In genomic region chr14:70871001-70871400, GRCh38 we compare ENCODE assay signal across 17 cellular contexts.
"Had no signal": no experiment of that assay in that cellular context is flagged by ENCODE, and none has a peak within 500 bp of the region (broad histone marks: within the 10 kb centered on the region; RNA-seq: fewer than 3 reads in every experiment).

No MANE protein-coding gene starts in this region.

- H3K9ac ChIP-seq: SK-N-SH had no signal

- H3K9me3 ChIP-seq: adrenal gland, thyroid gland, vagina had no signal

- H3K4me1 ChIP-seq: adrenal gland, foreskin keratinocyte, thyroid gland, vagina had no signal

- H3K27ac Mint-ChIP-seq: activated naive CD4-positive, alpha-beta T cell treated with anti-CD3 and anti-CD28 coated beads for 36 hours; activated T-cell treated with anti-CD3 and anti-CD28 coated beads, Interleukin-2, amount 50 U/mL, for 24 hours; mesothelial cell of epicardium had no signal

- H3K27me3 Mint-ChIP-seq: activated T-cell treated with anti-CD3 and anti-CD28 coated beads, Interleukin-2, amount 50 U/mL, for 24 hours had no signal

- H3K4me2 ChIP-seq: hepatocyte, SK-N-SH had no signal

- H3K79me2 ChIP-seq: hepatocyte had no signal

- H3K4me3 Mint-ChIP-seq: activated naive CD4-positive, alpha-beta T cell treated with anti-CD3 and anti-CD28 coated beads for 36 hours; activated T-cell treated with anti-CD3 and anti-CD28 coated beads, Interleukin-2, amount 50 U/mL, for 24 hours; mesothelial cell of epicardium; neural crest cell had no signal

- H3K36me3 ChIP-seq: adrenal gland, thyroid gland, vagina had no signal

- H2AFZ ChIP-seq: hepatocyte had no signal

- H3K27ac ChIP-seq: adrenal gland, foreskin keratinocyte, hepatocyte, thyroid gland, vagina had no signal

- H3K4me3 ChIP-seq: adrenal gland, hepatocyte, lung, thyroid gland, vagina had no signal

- H3K4me1 Mint-ChIP-seq: neural crest cell had no signal

- ATAC-seq: foreskin keratinocyte, left lobe of liver had no signal

- FAIRE-seq: islet of Langerhans had no signal

- DNase-seq: activated CD4-positive, alpha-beta T cell treated with anti-CD3 and anti-CD28 coated beads, Interleukin-2, amount 50 U/mL, for 4 hours; activated naive CD4-positive, alpha-beta T cell treated with anti-CD3 and anti-CD28 coated beads for 36 hours; activated T-cell treated with anti-CD3 and anti-CD28 coated beads, Interleukin-2, amount 50 U/mL, for 24 hours; adrenal gland; dermis blood vessel endothelial cell; foreskin keratinocyte; retina; SK-N-SH; stimulated activated naive CD4-positive, alpha-beta T cell; thyroid gland had no signal

- H3K27me3 ChIP-seq: adrenal gland, foreskin keratinocyte, hepatocyte, thyroid gland, vagina had no signal
